In genomic region chr17:47802341-47803022, GRCh38 we compare ENCODE assay signal across 1 cellular context.
TF ChIP-seq lines count a peak whose summit lies in the region.

No MANE protein-coding gene starts in this region.

TF ChIP-seq in Ishikawa, 13 proteins besides CTCF, POLR2A, EP300 and RAD21 (continued from another document):
- TF ChIP-seq REST (IDR thresholded peaks at IDR 0.05; ENCODE audit: low read depth): no peak
- TF ChIP-seq TAF1 (IDR thresholded peaks at IDR 0.05; ENCODE audit: low read depth): no peak
- TF ChIP-seq CEBPB (IDR thresholded peaks at IDR 0.05): no peak
- no peak for TF ChIP-seq FOXM1 (IDR thresholded peaks at IDR 0.05; ENCODE audit: borderline replicate concordance, low read depth)
- TF ChIP-seq ZBTB7A (IDR thresholded peaks at IDR 0.05; ENCODE audit: low read depth): no peak
- TF ChIP-seq TEAD4 (IDR thresholded peaks at IDR 0.05): no peak
- no peak for TF ChIP-seq USF1 (IDR thresholded peaks at IDR 0.05)
- no peak for TF ChIP-seq NFIC (IDR thresholded peaks at IDR 0.05)
- TF ChIP-seq EGR1 (IDR thresholded peaks at IDR 0.05): no peak
- TF ChIP-seq TCF12 (IDR thresholded peaks at IDR 0.05; ENCODE audit: low read depth): no peak
- no peak for TF ChIP-seq MAX (IDR thresholded peaks at IDR 0.05)
- no peak for TF ChIP-seq CREB1 (IDR thresholded peaks at IDR 0.05; ENCODE audit: low read depth)
TF ChIP-seq in Ishikawa: peak in this region for 0.
